In genomic region chr9:89173072-89173471, GRCh38 we compare ENCODE assay signal across 24 cellular contexts. TPM values are rescaled to one million over a fixed set of nuclear protein-coding genes. Genes with fewer than 3 reads are reported as not detected.
DNase-seq lines count a peak whose midpoint lies in the region; FAIRE-seq and TF ChIP-seq lines count a peak whose summit lies in the region.
"Had no signal": no experiment of that assay in that cellular context is flagged by ENCODE, and none has a peak within 500 bp of the region (broad histone marks: within the 10 kb centered on the region; RNA-seq: fewer than 3 reads in every experiment).

No MANE protein-coding gene starts in this region.

- no peak overlapping the region for H3K4me3 Mint-ChIP-seq in activated CD4-positive, alpha-beta memory T cell treated with anti-CD3 and anti-CD28 coated beads, Interleukin-2, amount 10 ng/mL, durations not matched to agents 7 days and 5 days
- H3K4me3 Mint-ChIP-seq: B cell; CD4-positive, CD25-positive, alpha-beta regulatory T cell; CD8-positive, alpha-beta memory T cell; GM23338; HFFc6; IgD-negative memory B cell had no signal

- POLR2A ChIA-PET in H1 (lab: Charles Lee; ENCODE audit: partially characterized antibody): no interaction called here
- POLR2A ChIA-PET in activated CD4-positive, alpha-beta memory T cell treated with anti-CD3 and anti-CD28 coated beads, Interleukin-2, amount 10 ng/mL, durations not matched to agents 7 days and 5 days (lab: Charles Lee): no interaction called here

- TF ChIP-seq CTCF in H1 (IDR thresholded peaks at IDR 0.05; ENCODE audit: control extremely low read depth in 1 of 3, insufficient read depth in 1 of 3, low read depth in 1 of 3, low read length in 3 of 3) (no peak), neural cell (IDR thresholded peaks at IDR 0.05; ENCODE audit: poor library complexity, severe bottlenecking) (no peak), vagina (IDR thresholded peaks at IDR 0.05) (no peak), hepatocyte (IDR thresholded peaks at IDR 0.05; ENCODE audit: poor library complexity) (no peak)

- H3K4me1 Mint-ChIP-seq in activated CD4-positive, alpha-beta memory T cell treated with anti-CD3 and anti-CD28 coated beads, Interleukin-2, amount 10 ng/mL, durations not matched to agents 7 days and 5 days: no peaks in the 10 kb centered on the region
- H3K4me1 Mint-ChIP-seq: B cell had no signal

- no peak overlapping the region for H3K56ac ChIP-seq in H1 (replicated peaks; ENCODE audit: insufficient read length, low read depth, low read length)

- no peak for TF ChIP-seq EP300 in H1 (IDR thresholded peaks at IDR 0.05; ENCODE audit: borderline replicate concordance in 1 of 2, low read depth in 2 of 2, low read length in 2 of 2)
- TF ChIP-seq EP300 in neural cell (conservative IDR thresholded peaks at IDR 0.05; ENCODE audit: poor library complexity, severe bottlenecking): no peak

- no peak overlapping the region for H4K5ac ChIP-seq in H1 (ENCODE audit: insufficient read length, low read depth, low read length)

- peaks cover 0 to 6% of the 10 kb centered on the region in 2 experiments; a peak in 3 of 4 replicates for H3K79me2 ChIP-seq in H1 (ENCODE audit: control insufficient read depth in 1 of 2, insufficient read depth in 2 of 2, low read length in 2 of 2)
- H3K79me2 ChIP-seq in neural cell (replicated peaks; ENCODE audit: insufficient read depth, low read length): peaks cover 60% of the 10 kb centered on the region
- no peaks in the 10 kb centered on the region for H3K79me2 ChIP-seq in hepatocyte

- peaks cover 2% of the 10 kb centered on the region; the same call in 1 of the 2 replicates for H3K79me1 ChIP-seq in H1 (ENCODE audit: low read depth, low read length)

- H2BK15ac ChIP-seq in H1 (ENCODE audit: low read length): no peak overlapping the region

- H3K9ac ChIP-seq in H1 (replicated peaks in 1 of 4; ENCODE audit: extremely low read depth in 1 of 4, low read depth in 3 of 4, low read length in 3 of 4) (no peak overlapping the region), neural cell (ENCODE audit: low read length) (no peak overlapping the region)

- no peak overlapping the region for H2BK120ac ChIP-seq in H1 (replicated peaks; ENCODE audit: low read depth, low read length)

- H3K36me3 ChIP-seq in H1 (ENCODE audit: control insufficient read depth in 2 of 4, insufficient read depth in 4 of 4, low read length in 3 of 4) (no peaks in the 10 kb centered on the region), neural cell (ENCODE audit: insufficient read depth, low read length) (no peaks in the 10 kb centered on the region), vagina (no peaks in the 10 kb centered on the region), hepatocyte (replicated peaks; ENCODE audit: insufficient read depth, low read depth) (no peaks in the 10 kb centered on the region)

- no peak overlapping the region for H3K23ac ChIP-seq in H1 (ENCODE audit: insufficient read length)

- peaks cover 6 to 8% (median 7%) of the 10 kb centered on the region in 4 experiments; a peak in 5 of 7 replicates for H3K4me1 ChIP-seq in H1 (replicated peaks in 1 of 4; ENCODE audit: control insufficient read depth in 3 of 4, insufficient read depth in 4 of 4, low read length in 3 of 4)
- H3K4me1 ChIP-seq in vagina: peaks cover 49% of the 10 kb centered on the region
- H3K4me1 ChIP-seq in hepatocyte (ENCODE audit: insufficient read depth): peaks cover 6% of the 10 kb centered on the region

- CTCF ChIA-PET in H1 (lab: Charles Lee; ENCODE audit: partially characterized antibody): interaction anchor here (0.6 to 1.2 kb wide), 3 partner anchors 8 to 106 kb away, joined by 3 read pairs; no protein-coding TSS in a partner anchor
- CTCF ChIA-PET in activated CD4-positive, alpha-beta memory T cell treated with anti-CD3 and anti-CD28 coated beads, Interleukin-2, amount 10 ng/mL, durations not matched to agents 7 days and 5 days (lab: Charles Lee): no interaction called here

- H3K14ac ChIP-seq in H1 (ENCODE audit: insufficient read length): no peak overlapping the region

- H2BK20ac ChIP-seq in H1 (ENCODE audit: low read length): no peak overlapping the region

- no peak overlapping the region for H2AK5ac ChIP-seq in H1 (ENCODE audit: low read depth, low read length)

- H3K27me3 Mint-ChIP-seq in activated CD4-positive, alpha-beta memory T cell treated with anti-CD3 and anti-CD28 coated beads, Interleukin-2, amount 10 ng/mL, durations not matched to agents 7 days and 5 days: peaks cover 32% of the 10 kb centered on the region

- H3K36me3 Mint-ChIP-seq in activated CD4-positive, alpha-beta memory T cell treated with anti-CD3 and anti-CD28 coated beads, Interleukin-2, amount 10 ng/mL, durations not matched to agents 7 days and 5 days (ENCODE audit: low read depth): no peaks in the 10 kb centered on the region
- H3K36me3 Mint-ChIP-seq: CD4-positive, CD25-positive, alpha-beta regulatory T cell; CD8-positive, alpha-beta memory T cell had no signal

- no peak overlapping the region for H3K4me2 ChIP-seq in H1 (ENCODE audit: insufficient read depth in 1 of 2, low read depth in 2 of 2, low read length in 2 of 2)
- H3K4me2 ChIP-seq in neural cell (ENCODE audit: low read length): no peak overlapping the region
- no peak overlapping the region for H3K4me2 ChIP-seq in hepatocyte
- H3K4me2 ChIP-seq: GM23338 had no signal

- H2AFZ ChIP-seq in H1 (ENCODE audit: low read length) (no peak overlapping the region), neural cell (ENCODE audit: low read depth, low read length) (no peak overlapping the region), hepatocyte (no peak overlapping the region)
- H2AFZ ChIP-seq: GM23338 had no signal

- no peak for FAIRE-seq in H1 (lab: Jason Lieb, UNC)
- FAIRE-seq: GM12878, GM19239, HTR-8/SVneo had no signal

- H4K20me1 ChIP-seq in H1 (replicated peaks in 1 of 2; ENCODE audit: control insufficient read depth in 1 of 2, insufficient read depth in 2 of 2, low read length in 2 of 2): peaks cover 0 to 8% of the 10 kb centered on the region in 2 experiments
- H4K20me1 ChIP-seq in neural cell (ENCODE audit: insufficient read depth): no peaks in the 10 kb centered on the region
- H4K20me1 ChIP-seq in hepatocyte (ENCODE audit: insufficient read depth, poor library complexity, severe bottlenecking): no peaks in the 10 kb centered on the region

- H3F3A ChIP-seq in neural cell (ENCODE audit: insufficient read depth, low read length, poor library complexity, severe bottlenecking): no peaks in the 10 kb centered on the region

- H3K27me3 ChIP-seq in H1 (replicated peaks in 1 of 4; ENCODE audit: control insufficient read depth in 3 of 4, extremely low read depth in 1 of 4, insufficient read depth in 3 of 4, low read length in 3 of 4) (peaks cover 0 to 18% (median 10%) of the 10 kb centered on the region in 4 experiments; a peak in 5 of 7 replicates), neural cell (ENCODE audit: insufficient read depth, low read depth, low read length) (no peaks in the 10 kb centered on the region), vagina (no peaks in the 10 kb centered on the region), hepatocyte (peaks cover 36% of the 10 kb centered on the region)

- H2BK12ac ChIP-seq in H1 (ENCODE audit: low read depth, low read length): no peak overlapping the region

- WGBS in H1 (ENCODE audit: extremely low coverage in 1 of 2, insufficient coverage in 1 of 2, insufficient read length in 1 of 2, insufficient replicate concordance in 2 of 2, low coverage in 1 of 2, low lambda C conversion rate in 2 of 2, missing lambda C conversion rate in 1 of 2), 2 experiments: 84% methylated on average over 5 of the region's 5 CpGs; no CpG with 5 or more reads in 1 of the 2 experiments
- WGBS in hepatocyte (ENCODE audit: low lambda C conversion rate, missing lambda C conversion rate): 84% methylated on average over 5 of the region's 5 CpGs

- no peak overlapping the region for H3K4ac ChIP-seq in H1 (replicated peaks; ENCODE audit: insufficient read length, low read depth, low read length)

- DNase-seq in RPMI8226 (peak; percentile 19), H1 (ENCODE audit: low read depth in 1 of 2, low spot score in 2 of 2) (no peak), vagina (ENCODE audit: extremely low spot score in 2 of 2) (no peak), hepatocyte (ENCODE audit: low spot score) (no peak)
- DNase-seq in activated CD4-positive, alpha-beta memory T cell treated with anti-CD3 and anti-CD28 coated beads, Interleukin-2, amount 10 ng/mL, durations not matched to agents 7 days and 5 days: no peak
- no peak for DNase-seq in activated effector memory CD4-positive, alpha-beta T cell treated with anti-CD3 and anti-CD28 coated beads, Interleukin-2, amount 50 U/mL, for 16 hours
- DNase-seq: C1 segment of cervical spinal cord; CD4-positive, CD25-positive, alpha-beta regulatory T cell; CD8-positive, alpha-beta memory T cell; COR-L47; DMS 273 treated with DMSO at 0.1 percent for 48 hours; DMS53; DND-41; EL; H7; HFFc6 had no signal

- peak overlapping the region; percentile 30 for H4K91ac ChIP-seq in H1 (replicated peaks; ENCODE audit: insufficient read length, low read length)

- peaks cover 6% of the 10 kb centered on the region; the same call in 1 of the 2 replicates for H3K23me2 ChIP-seq in H1 (ENCODE audit: low read depth, low read length)

- no peak overlapping the region for H3K4me3 ChIP-seq in H1 (ENCODE audit: extremely low read depth in 1 of 4, insufficient read depth in 2 of 4, low read depth in 3 of 4, low read length in 4 of 4)
- H3K4me3 ChIP-seq in neural cell (ENCODE audit: low read length): peak overlapping the region; percentile 20
- H3K4me3 ChIP-seq in vagina: no peak overlapping the region
- no peak overlapping the region for H3K4me3 ChIP-seq in hepatocyte
- H3K4me3 ChIP-seq: GM12878, GM23338 had no signal

- no peak overlapping the region for H3K18ac ChIP-seq in H1 (ENCODE audit: extremely low read depth, low read length)

- no peaks in the 10 kb centered on the region for H3K9me2 ChIP-seq in neural cell (ENCODE audit: insufficient read depth, low read length)
- no peaks in the 10 kb centered on the region for H3K9me2 ChIP-seq in hepatocyte (replicated peaks; ENCODE audit: insufficient read depth)

- TF ChIP-seq RAD21 in H1 (IDR thresholded peaks at IDR 0.05 in 1 of 2, conservative IDR thresholded peaks at IDR 0.05 in 1 of 2; ENCODE audit: low read depth in 2 of 2, low read length in 2 of 2) (no peak), neural cell (conservative IDR thresholded peaks at IDR 0.05) (no peak)

- no peak overlapping the region for H2BK5ac ChIP-seq in H1 (ENCODE audit: low read depth, low read length)

- intact Hi-C loops in vagina (cut with DNase I): loop anchor here (10.0 kb wide), 2 partner anchors 98 to 148 kb away; no protein-coding TSS in a partner anchor

- TF ChIP-seq POLR2A in H1 (IDR thresholded peaks at IDR 0.05; ENCODE audit: control extremely low read depth in 1 of 2, low read depth in 2 of 2, low read length in 2 of 2) (no peak), vagina (IDR thresholded peaks at IDR 0.05) (no peak)

- H3K27ac ChIP-seq in H1 (ENCODE audit: low read depth, low read length) (no peak overlapping the region), neural cell (ENCODE audit: low read length) (no peak overlapping the region), vagina (peak overlapping the region; percentile 69), hepatocyte (no peak overlapping the region)

- peak overlapping the region; percentile 57 for H4K8ac ChIP-seq in H1 (ENCODE audit: extremely low read depth, insufficient read depth, low read length)

- H3K9me3 ChIP-seq in H1 (ENCODE audit: insufficient read depth in 2 of 2, low read depth in 1 of 2, low read length in 1 of 2) (no peaks in the 10 kb centered on the region), neural cell (ENCODE audit: low read length) (no peaks in the 10 kb centered on the region), vagina (no peaks in the 10 kb centered on the region), hepatocyte (ENCODE audit: low read depth) (no peaks in the 10 kb centered on the region)

- no peaks in the 10 kb centered on the region for H3K9me3 Mint-ChIP-seq in activated CD4-positive, alpha-beta memory T cell treated with anti-CD3 and anti-CD28 coated beads, Interleukin-2, amount 10 ng/mL, durations not matched to agents 7 days and 5 days
- H3K9me3 Mint-ChIP-seq: CD8-positive, alpha-beta memory T cell; GM23338; HFFc6; IgD-negative memory B cell had no signal

- no peak overlapping the region for H3K27ac Mint-ChIP-seq in activated CD4-positive, alpha-beta memory T cell treated with anti-CD3 and anti-CD28 coated beads, Interleukin-2, amount 10 ng/mL, durations not matched to agents 7 days and 5 days
- H3K27ac Mint-ChIP-seq: B cell; CD4-positive, CD25-positive, alpha-beta regulatory T cell; CD8-positive, alpha-beta memory T cell; GM23338; HFFc6; IgD-negative memory B cell had no signal

RNA-seq across cellular contexts. Expression of gene SHC3, which starts 5.5 kb away (rescaled TPM):
- total RNA-seq in H1 (2021; fragmentation: NEBNext Ultra II Directional; extraction: Animal tissue kit (Norgen Biotek cat#: 25700)): 7.1 and 8.4 TPM in 2 replicates
- 1.2 and 1.4 TPM in 2 replicates for polyA plus RNA-seq in H1 (2011; rRNA removed)
- 1.6 TPM for polyA plus RNA-seq in H1 (2011; cell fraction: cytosol; rRNA removed)
- polyA plus RNA-seq in H1 (2011; cell fraction: nucleus; rRNA removed): 3.4 TPM
- polyA plus RNA-seq in H1 (2012, experiment 1 of 2): 1.6 to 3.0 TPM (median 2.4 TPM) in 4 replicates
- polyA plus RNA-seq in H1 (2012, experiment 2 of 2): 1.5 TPM
- 4.1 TPM for polyA plus RNA-seq in H1 (2013, experiment 1 of 2)
- polyA plus RNA-seq in H1 (2013, experiment 2 of 2): 4.5 TPM
- 3.2 and 3.8 TPM in 2 replicates for polyA minus RNA-seq in H1 (2011; rRNA and poly(A)+ RNA removed)
- 2.1 TPM for polyA minus RNA-seq in H1 (2011; cell fraction: cytosol; rRNA and poly(A)+ RNA removed)
- polyA minus RNA-seq in H1 (2011; cell fraction: nucleus; rRNA and poly(A)+ RNA removed): 3.4 TPM
- polyA plus RNA-seq in neural cell: 20.1 and 22.9 TPM in 2 replicates
- 53.4 and 54.3 TPM in 2 replicates for polyA minus RNA-seq in neural cell
- 6.1 TPM for total RNA-seq in vagina
- not detected for total RNA-seq in activated CD4-positive, alpha-beta memory T cell treated with anti-CD3 and anti-CD28 coated beads, Interleukin-2, amount 10 ng/mL, durations not matched to agents 7 days and 5 days
- total RNA-seq in hepatocyte: 1.4 and 1.8 TPM in 2 replicates
- 1.4 and 1.5 TPM in 2 replicates for polyA plus RNA-seq in hepatocyte
- total RNA-seq: B cell; CD4-positive, CD25-positive, alpha-beta regulatory T cell; CD8-positive, alpha-beta memory T cell; G401 had no signal
- polyA plus RNA-seq: CD4-positive, CD25-positive, alpha-beta regulatory T cell; CD8-positive, alpha-beta memory T cell; IgD-negative memory B cell had no signal
